Comparison of ENCODE assay signal across 1 cellular context in genomic region chr19:48965033-48965805, GRCh38.
TF ChIP-seq lines count a peak whose summit lies in the region.

Gene FTL, plus strand, starts transcription at chr19:48965309. Its CDS starts 199 bp downstream, at chr19:48965508.

TF ChIP-seq in HepG2, 621 proteins besides CTCF, POLR2A, EP300 and RAD21 (continued from another document):
- no peak; the same call in 1 of the 2 replicates for TF ChIP-seq ZFAT (CRISPR knock-in tag; conservative IDR thresholded peaks at IDR 0.05)
- peak; percentile 76; the same call in 1 of the 2 replicates for TF ChIP-seq ISL2 (CRISPR knock-in tag; IDR thresholded peaks at IDR 0.05)
- peak; percentile 33; the same call in 1 of the 2 replicates for TF ChIP-seq PHF21A (CRISPR knock-in tag; IDR thresholded peaks at IDR 0.05)
- TF ChIP-seq, protein P1, sequence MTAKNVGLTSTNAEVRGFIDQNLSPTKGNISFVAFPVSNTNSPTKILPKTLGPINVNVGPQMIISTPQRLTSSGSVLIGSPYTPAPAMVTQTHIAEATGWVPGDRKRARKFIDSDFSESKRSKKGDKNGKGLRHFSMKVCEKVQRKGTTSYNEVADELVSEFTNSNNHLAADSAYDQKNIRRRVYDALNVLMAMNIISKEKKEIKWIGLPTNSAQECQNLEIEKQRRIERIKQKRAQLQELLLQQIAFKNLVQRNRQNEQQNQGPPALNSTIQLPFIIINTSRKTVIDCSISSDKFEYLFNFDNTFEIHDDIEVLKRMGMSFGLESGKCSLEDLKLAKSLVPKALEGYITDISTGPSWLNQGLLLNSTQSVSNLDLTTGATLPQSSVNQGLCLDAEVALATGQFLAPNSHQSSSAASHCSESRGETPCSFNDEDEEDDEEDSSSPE (CRISPR knock-in tag; IDR thresholded peaks at IDR 0.05) = peak; percentile 50; the same call in 1 of the 2 replicates
- peak; percentile 36; the same call in 1 of the 2 replicates for TF ChIP-seq NFATC3 (CRISPR knock-in tag; IDR thresholded peaks at IDR 0.05)
- TF ChIP-seq ZNF737 (CRISPR knock-in tag; IDR thresholded peaks at IDR 0.05; ENCODE audit: borderline replicate concordance) = peak; percentile 93; the same call in 1 of the 2 replicates
- peak; percentile 36; the same call in 1 of the 2 replicates for TF ChIP-seq GZF1 (CRISPR knock-in tag; IDR thresholded peaks at IDR 0.05)
- peak; percentile 87 for TF ChIP-seq ZSCAN20 (CRISPR knock-in tag; IDR thresholded peaks at IDR 0.05; ENCODE audit: borderline replicate concordance)
- TF ChIP-seq BORCS8-MEF2B (CRISPR knock-in tag; IDR thresholded peaks at IDR 0.05) = peak; percentile 82; the same call in 1 of the 2 replicates
- peak; percentile 98 for TF ChIP-seq ZNF878 (CRISPR knock-in tag; IDR thresholded peaks at IDR 0.05)
- no peak; the same call in 1 of the 2 replicates for TF ChIP-seq MAFF (IDR thresholded peaks at IDR 0.05; ENCODE audit: low read depth, low read length)
- peak; percentile 75; the same call in 1 of the 2 replicates for TF ChIP-seq ZNF564 (CRISPR knock-in tag; IDR thresholded peaks at IDR 0.05)
- TF ChIP-seq GTF3A (CRISPR knock-in tag; conservative IDR thresholded peaks at IDR 0.05) = 0 out of 2 replicates have a peak, but pooled peaks have one; percentile 63
- 0 out of 2 replicates have a peak, but pooled peaks have one; percentile 8 for TF ChIP-seq ZNF354B (CRISPR knock-in tag; IDR thresholded peaks at IDR 0.05)
- peak; percentile 54 for TF ChIP-seq SKI (IDR thresholded peaks at IDR 0.05; ENCODE audit: partially characterized antibody)
- peak; percentile 63 for TF ChIP-seq HNRNPLL (IDR thresholded peaks at IDR 0.05; ENCODE audit: low read depth, low read length, poor library complexity, severe bottlenecking)
- TF ChIP-seq ZNF546 (CRISPR knock-in tag; conservative IDR thresholded peaks at IDR 0.05) = peak; percentile 41; the same call in 1 of the 2 replicates
- TF ChIP-seq, protein P2, sequence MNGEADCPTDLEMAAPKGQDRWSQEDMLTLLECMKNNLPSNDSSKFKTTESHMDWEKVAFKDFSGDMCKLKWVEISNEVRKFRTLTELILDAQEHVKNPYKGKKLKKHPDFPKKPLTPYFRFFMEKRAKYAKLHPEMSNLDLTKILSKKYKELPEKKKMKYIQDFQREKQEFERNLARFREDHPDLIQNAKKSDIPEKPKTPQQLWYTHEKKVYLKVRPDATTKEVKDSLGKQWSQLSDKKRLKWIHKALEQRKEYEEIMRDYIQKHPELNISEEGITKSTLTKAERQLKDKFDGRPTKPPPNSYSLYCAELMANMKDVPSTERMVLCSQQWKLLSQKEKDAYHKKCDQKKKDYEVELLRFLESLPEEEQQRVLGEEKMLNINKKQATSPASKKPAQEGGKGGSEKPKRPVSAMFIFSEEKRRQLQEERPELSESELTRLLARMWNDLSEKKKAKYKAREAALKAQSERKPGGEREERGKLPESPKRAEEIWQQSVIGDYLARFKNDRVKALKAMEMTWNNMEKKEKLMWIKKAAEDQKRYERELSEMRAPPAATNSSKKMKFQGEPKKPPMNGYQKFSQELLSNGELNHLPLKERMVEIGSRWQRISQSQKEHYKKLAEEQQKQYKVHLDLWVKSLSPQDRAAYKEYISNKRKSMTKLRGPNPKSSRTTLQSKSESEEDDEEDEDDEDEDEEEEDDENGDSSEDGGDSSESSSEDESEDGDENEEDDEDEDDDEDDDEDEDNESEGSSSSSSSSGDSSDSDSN (CRISPR knock-in tag; IDR thresholded peaks at IDR 0.05) = peak; percentile 75; the same call in 1 of the 2 replicates
- no peak for TF ChIP-seq ZNF292 (CRISPR knock-in tag; IDR thresholded peaks at IDR 0.05; ENCODE audit: borderline replicate concordance, low read depth)
- TF ChIP-seq NKX3-1 (CRISPR knock-in tag; IDR thresholded peaks at IDR 0.05) = peak; percentile 98
- TF ChIP-seq CBX1 (IDR thresholded peaks at IDR 0.05; ENCODE audit: low read depth) = peak; percentile 99
- TF ChIP-seq TFDP1 (CRISPR knock-in tag; IDR thresholded peaks at IDR 0.05; ENCODE audit: borderline replicate concordance) = peak; percentile 55; the same call in 1 of the 2 replicates
- TF ChIP-seq, protein P3, sequence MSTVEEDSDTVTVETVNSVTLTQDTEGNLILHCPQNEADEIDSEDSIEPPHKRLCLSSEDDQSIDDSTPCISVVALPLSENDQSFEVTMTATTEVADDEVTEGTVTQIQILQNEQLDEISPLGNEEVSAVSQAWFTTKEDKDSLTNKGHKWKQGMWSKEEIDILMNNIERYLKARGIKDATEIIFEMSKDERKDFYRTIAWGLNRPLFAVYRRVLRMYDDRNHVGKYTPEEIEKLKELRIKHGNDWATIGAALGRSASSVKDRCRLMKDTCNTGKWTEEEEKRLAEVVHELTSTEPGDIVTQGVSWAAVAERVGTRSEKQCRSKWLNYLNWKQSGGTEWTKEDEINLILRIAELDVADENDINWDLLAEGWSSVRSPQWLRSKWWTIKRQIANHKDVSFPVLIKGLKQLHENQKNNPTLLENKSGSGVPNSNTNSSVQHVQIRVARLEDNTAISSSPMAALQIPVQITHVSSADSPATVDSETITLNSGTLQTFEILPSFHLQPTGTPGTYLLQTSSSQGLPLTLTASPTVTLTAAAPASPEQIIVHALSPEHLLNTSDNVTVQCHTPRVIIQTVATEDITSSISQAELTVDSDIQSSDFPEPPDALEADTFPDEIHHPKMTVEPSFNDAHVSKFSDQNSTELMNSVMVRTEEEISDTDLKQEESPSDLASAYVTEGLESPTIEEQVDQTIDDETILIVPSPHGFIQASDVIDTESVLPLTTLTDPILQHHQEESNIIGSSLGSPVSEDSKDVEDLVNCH (CRISPR knock-in tag; IDR thresholded peaks at IDR 0.05) = 0 out of 2 replicates have a peak, but pooled peaks have one; percentile 34
- peak; percentile 54; the same call in 1 of the 2 replicates for TF ChIP-seq TARDBP (CRISPR knock-in tag; IDR thresholded peaks at IDR 0.05)
- TF ChIP-seq ZNF326 (CRISPR knock-in tag; IDR thresholded peaks at IDR 0.05; ENCODE audit: borderline replicate concordance) = no peak
- 0 out of 2 replicates have a peak, but pooled peaks have one; percentile 66 for TF ChIP-seq ZSCAN29 (CRISPR knock-in tag; conservative IDR thresholded peaks at IDR 0.05)
- TF ChIP-seq MTA3 (CRISPR knock-in tag; IDR thresholded peaks at IDR 0.05) = no peak
- TF ChIP-seq ELF4 (CRISPR knock-in tag; IDR thresholded peaks at IDR 0.05; ENCODE audit: borderline replicate concordance) = no peak
- TF ChIP-seq, protein P4, sequence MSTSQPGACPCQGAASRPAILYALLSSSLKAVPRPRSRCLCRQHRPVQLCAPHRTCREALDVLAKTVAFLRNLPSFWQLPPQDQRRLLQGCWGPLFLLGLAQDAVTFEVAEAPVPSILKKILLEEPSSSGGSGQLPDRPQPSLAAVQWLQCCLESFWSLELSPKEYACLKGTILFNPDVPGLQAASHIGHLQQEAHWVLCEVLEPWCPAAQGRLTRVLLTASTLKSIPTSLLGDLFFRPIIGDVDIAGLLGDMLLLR (CRISPR knock-in tag; IDR thresholded peaks at IDR 0.05) = no peak
- peak; percentile 99 for TF ChIP-seq DRAP1 (CRISPR knock-in tag; IDR thresholded peaks at IDR 0.05)
